In the genomic region with DNA sequence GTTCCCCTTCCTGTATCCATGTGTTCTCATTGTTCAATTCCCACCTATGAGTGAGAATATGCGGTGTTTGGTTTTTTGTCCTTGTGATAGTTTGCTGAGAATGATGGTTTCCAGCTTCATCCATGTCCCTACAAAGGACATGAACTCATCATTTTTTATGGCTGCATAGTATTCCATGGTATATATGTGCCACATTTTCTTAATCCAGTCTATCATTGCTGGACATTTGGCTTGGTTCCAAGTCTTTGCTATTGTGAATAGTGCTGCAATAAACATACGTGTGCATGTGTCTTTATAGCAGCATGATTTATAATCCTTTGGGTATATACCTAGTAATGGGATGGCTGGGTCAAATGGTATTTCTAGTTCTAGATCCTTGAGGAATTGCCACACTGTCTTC, we compare ENCODE assay signal across 2 cellular contexts.
DNase-seq lines count a peak whose midpoint lies in the region; ATAC-seq, FAIRE-seq and TF ChIP-seq lines count a peak whose summit lies in the region.
"Not testable (repeated sequence)": the region's sequence is repeated elsewhere in the genome, so short reads cannot be mapped to it uniquely, and the experiment has no call there.

No MANE protein-coding gene starts in this region.

- not testable (repeated sequence) for TF ChIP-seq CTCF in HEK293 (tag by site-specific recombination; IDR thresholded peaks at IDR 0.05); K562 (IDR thresholded peaks at IDR 0.05 in 2 of 3, conservative IDR thresholded peaks at IDR 0.05 in 1 of 3; ENCODE audit: insufficient read depth in 2 of 3, low read depth in 1 of 3, low read length in 3 of 3)

- CTCF ChIA-PET in HEK293 (lab: Yijun Ruan, JAX); K562 (lab: Yijun Ruan, JAX; ENCODE audit: low intra/inter-chr PET ratio): not testable (repeated sequence)

- not testable (repeated sequence) for H3K9me1 ChIP-seq in K562 (ENCODE audit: control insufficient read depth, insufficient read depth, low read length)

- not testable (repeated sequence) for H3K4me2 ChIP-seq in K562 (ENCODE audit: insufficient read depth, low read length)

- H3K4me3 ChIP-seq in HEK293 (ENCODE audit: low read depth, low read length); K562: not testable (repeated sequence)

- POLR2A ChIA-PET in HEK293 (lab: Yijun Ruan, JAX); K562 (lab: Yijun Ruan, JAX): not testable (repeated sequence)

- not testable (repeated sequence) for H3K9ac ChIP-seq in K562 (ENCODE audit: insufficient read depth in 1 of 2, low read depth in 2 of 2, low read length in 2 of 2)

- not testable (repeated sequence) for TF ChIP-seq RAD21 in K562 (CRISPR knock-in tag; conservative IDR thresholded peaks at IDR 0.05 in 1 of 2, IDR thresholded peaks at IDR 0.05 in 1 of 2)

- not testable (repeated sequence) for FAIRE-seq in K562 (lab: Jason Lieb, UNC)

- not testable (repeated sequence) for H3K36me3 ChIP-seq in HEK293 (ENCODE audit: control insufficient read depth in 2 of 2, insufficient read depth in 1 of 2, low read length in 2 of 2); K562 (ENCODE audit: control insufficient read depth, insufficient read depth, low read length)

- not testable (repeated sequence) for H3K27me3 ChIP-seq in K562 (ENCODE audit: control insufficient read depth in 2 of 2, insufficient read depth in 2 of 2, low read length in 2 of 2)

- ATAC-seq in K562 = not testable (repeated sequence)

- H3K9me3 ChIP-seq in HEK293 (ENCODE audit: control insufficient read depth, insufficient read depth, low read depth, low read length); K562 (replicated peaks; ENCODE audit: control insufficient read depth, insufficient read depth, low read depth, low read length): not testable (repeated sequence)

- not testable (repeated sequence) for H4K20me1 ChIP-seq in K562 (replicated peaks; ENCODE audit: control insufficient read depth, insufficient read depth, low read length)

- in situ Hi-C loops in K562 (cut with MboI) = not testable (repeated sequence)

- not testable (repeated sequence) for H3K79me2 ChIP-seq in K562 (ENCODE audit: control insufficient read depth, insufficient read depth, low read length)

- BruUV-seq in K562 (replicated peaks; lab: Mats Ljungman, UMichigan) = not testable (repeated sequence)

- not testable (repeated sequence) for H3K4me1 ChIP-seq in HEK293 (ENCODE audit: control insufficient read depth, insufficient read depth, low read length); K562 (replicated peaks in 1 of 2; ENCODE audit: control insufficient read depth in 2 of 2, insufficient read depth in 2 of 2, low read length in 2 of 2)

- no CpG with 5 or more reads among the region's 2 CpGs for WGBS in K562 (ENCODE audit: insufficient coverage, low coverage, missing lambda C conversion rate)

- intact Hi-C loops in K562 (cut with micrococcal nuclease) = not testable (repeated sequence)

- not testable (repeated sequence) for H2AFZ ChIP-seq in K562 (ENCODE audit: low read depth, low read length)

- TF ChIP-seq POLR2A in K562 (conservative IDR thresholded peaks at IDR 0.05) = not testable (repeated sequence)

- not testable (repeated sequence) for TF ChIP-seq EP300 in K562 (IDR thresholded peaks at IDR 0.05; ENCODE audit: low read length)

- H3K27ac ChIP-seq in HEK293 (ENCODE audit: extremely low read depth, low read depth, low read length); K562 (ENCODE audit: extremely low read depth, low read depth, low read length): not testable (repeated sequence)

- DNase-seq in K562 (ENCODE audit: extremely low read depth in 1 of 4, low spot score in 3 of 4) = not testable (repeated sequence)

TF ChIP-seq in HEK293, 187 proteins besides CTCF, POLR2A, EP300 and RAD21:
- peak; percentile 67 for TF ChIP-seq ZNF146 (tag by site-specific recombination; IDR thresholded peaks at IDR 0.05)

TF ChIP-seq in K562, 482 proteins besides CTCF, POLR2A, EP300 and RAD21:
- TF ChIP-seq NFIC (IDR thresholded peaks at IDR 0.05) = peak; percentile 69
TF ChIP-seq in K562: peak in this region for 1; not testable (repeated sequence) for 481.
